Comparison of ENCODE assay signal across 14 cellular contexts in the genomic region with DNA sequence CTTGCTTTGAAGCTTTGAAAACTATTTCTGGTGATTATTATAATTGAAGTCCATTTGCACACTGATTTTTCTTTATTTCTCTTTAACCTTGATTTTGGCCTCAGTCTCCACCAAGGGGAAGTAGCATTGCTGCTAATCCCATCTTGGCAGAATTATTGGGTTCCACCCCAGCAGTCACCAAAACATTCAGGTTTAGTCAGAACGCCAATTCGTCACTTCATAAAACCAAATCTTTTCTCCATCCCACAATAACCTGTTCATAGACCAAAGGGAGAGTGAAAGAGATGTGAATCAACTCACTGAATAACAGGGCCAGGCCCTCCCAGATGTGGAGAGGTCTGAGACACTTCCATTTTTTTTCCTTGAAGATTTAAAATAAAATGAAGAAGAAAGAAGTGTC.
DNase-seq lines count a peak whose midpoint lies in the region; ATAC-seq and TF ChIP-seq lines count a peak whose summit lies in the region.
"Had no signal": no experiment of that assay in that cellular context is flagged by ENCODE, and none has a peak within 500 bp of the region (broad histone marks: within the 10 kb centered on the region; RNA-seq: fewer than 3 reads in every experiment).

No MANE protein-coding gene starts in this region.

- WGBS in GM23248 (ENCODE audit: low coverage in 1 of 2, low lambda C conversion rate in 2 of 2, missing lambda C conversion rate in 2 of 2), 2 experiments, result 16 to 23% methylated on average over 2 of the region's 2 CpGs
- WGBS in esophagus muscularis mucosa, result 85% methylated on average over 2 of the region's 2 CpGs
- WGBS in prostate gland, result 74% methylated on average over 2 of the region's 2 CpGs

- in situ Hi-C loops in GM23248 (cut with MboI), result no loop called here

- H3F3A ChIP-seq in GM23248 (ENCODE audit: insufficient read depth), result peaks cover 37% of the 10 kb centered on the region

- H3K4me1 ChIP-seq in ACC112 (ENCODE audit: control insufficient read depth, insufficient read depth, low read length, unreplicated experiment) (peaks cover 33% of the 10 kb centered on the region), GM23248 (ENCODE audit: insufficient read depth) (peaks cover 36% of the 10 kb centered on the region), esophagus muscularis mucosa (peaks cover 0 to 7% (median 0%) of the 10 kb centered on the region in 4 donors), osteoblast (ENCODE audit: insufficient read depth, low read length) (peaks cover 29% of the 10 kb centered on the region), prostate gland (replicated peaks) (no peaks in the 10 kb centered on the region)

- TF ChIP-seq CTCF in esophagus muscularis mucosa (IDR thresholded peaks at IDR 0.05) (no peak), osteoblast (IDR thresholded peaks at IDR 0.05; ENCODE audit: extremely low read depth, low read depth, low read length) (no peak), prostate gland (IDR thresholded peaks at IDR 0.05) (no peak)

- no peaks in the 10 kb centered on the region for H3K79me2 ChIP-seq in ACC112 (ENCODE audit: control insufficient read depth, insufficient read depth, low read length, unreplicated experiment)
- no peaks in the 10 kb centered on the region for H3K79me2 ChIP-seq in GM23248 (ENCODE audit: insufficient read depth)
- H3K79me2 ChIP-seq in osteoblast (ENCODE audit: insufficient read depth, low read length), result no peaks in the 10 kb centered on the region

- intact Hi-C loops in esophagus muscularis mucosa (cut with DNase I) (no loop called here), prostate gland (cut with DNase I) (no loop called here)

- no peaks in the 10 kb centered on the region for H4K20me1 ChIP-seq in GM23248 (ENCODE audit: insufficient read depth)
- H4K20me1 ChIP-seq in osteoblast (ENCODE audit: insufficient read depth, low read length), result no peaks in the 10 kb centered on the region

- H3K9me3 ChIP-seq in GM23248 (ENCODE audit: low read depth) (no peaks in the 10 kb centered on the region), esophagus muscularis mucosa (no peaks in the 10 kb centered on the region), osteoblast (ENCODE audit: low read depth, low read length) (no peaks in the 10 kb centered on the region), prostate gland (no peaks in the 10 kb centered on the region)
- H3K9me3 ChIP-seq: HAP-1 had no signal

- peak overlapping the region; percentile 90 for H3K27ac ChIP-seq in ACC112 (ENCODE audit: low read depth, low read length)
- peak overlapping the region; percentile 71 for H3K27ac ChIP-seq in GM23248
- peak overlapping the region in 3 of 4 donors; percentile 41 to 58 (median 44) for H3K27ac ChIP-seq in esophagus muscularis mucosa (replicated peaks in 1 of 4)
- peak overlapping the region; percentile 47 for H3K27ac ChIP-seq in osteoblast (ENCODE audit: low read depth, low read length)
- no peak overlapping the region for H3K27ac ChIP-seq in prostate gland
- H3K27ac ChIP-seq: C4-2B had no signal

- no peaks in the 10 kb centered on the region for H3K9me2 ChIP-seq in GM23248 (ENCODE audit: insufficient read depth)

- H2AFZ ChIP-seq in ACC112 (ENCODE audit: low read length, unreplicated experiment), result no peak overlapping the region
- H2AFZ ChIP-seq in GM23248, result no peak overlapping the region
- no peak overlapping the region for H2AFZ ChIP-seq in osteoblast (ENCODE audit: low read length)

- H3K27me3 ChIP-seq in ACC112 (ENCODE audit: insufficient read depth, low read length), result no peaks in the 10 kb centered on the region
- H3K27me3 ChIP-seq in GM23248 (replicated peaks; ENCODE audit: insufficient read depth), result no peaks in the 10 kb centered on the region
- H3K27me3 ChIP-seq in esophagus muscularis mucosa, result no peaks in the 10 kb centered on the region
- no peaks in the 10 kb centered on the region for H3K27me3 ChIP-seq in osteoblast (ENCODE audit: insufficient read depth, low read length)
- no peaks in the 10 kb centered on the region for H3K27me3 ChIP-seq in prostate gland (replicated peaks; ENCODE audit: insufficient read depth)

- DNase-seq in GM23248 (peak; percentile 37), esophagus muscularis mucosa (ENCODE audit: extremely low spot score) (no peak), osteoblast (ENCODE audit: insufficient read length, low spot score, missing footprints) (no peak), prostate gland (ENCODE audit: low spot score) (no peak)
- DNase-seq: DMS79 treated with DMSO at 0.1 percent for 48 hours, NCI-H1105 treated with DMSO at 0.1 percent for 48 hours, NCI-H1694 treated with DMSO at 0.1 percent for 48 hours, Right ventricle myocardium superior had no signal

- no peak overlapping the region for H3K9ac ChIP-seq in GM23248

- ATAC-seq in HG03108 (IDR thresholded peaks at IDR 0.05; ENCODE audit: unreplicated experiment) (no peak), HG03565 (IDR thresholded peaks at IDR 0.05; ENCODE audit: unreplicated experiment) (no peak), GM18873 (IDR thresholded peaks at IDR 0.05; ENCODE audit: low FRiP score, unreplicated experiment) (no peak)

- H3K36me3 ChIP-seq in ACC112 (ENCODE audit: insufficient read depth, low read length) (no peaks in the 10 kb centered on the region), GM23248 (ENCODE audit: low read depth) (no peaks in the 10 kb centered on the region), esophagus muscularis mucosa (no peaks in the 10 kb centered on the region), osteoblast (ENCODE audit: insufficient read depth, low read length) (no peaks in the 10 kb centered on the region), prostate gland (no peaks in the 10 kb centered on the region)
- H3K36me3 ChIP-seq: HAP-1 had no signal

- H3K4me3 ChIP-seq in ACC112 (ENCODE audit: low read depth, low read length) (no peak overlapping the region), GM23248 (no peak overlapping the region), esophagus muscularis mucosa (no peak overlapping the region), osteoblast (ENCODE audit: insufficient read depth, low read length) (no peak overlapping the region), prostate gland (no peak overlapping the region)
- H3K4me3 ChIP-seq: HAP-1 had no signal

- H3K4me2 ChIP-seq in GM23248 (ENCODE audit: unreplicated experiment), result peak overlapping the region; percentile 36
- no peak overlapping the region for H3K4me2 ChIP-seq in osteoblast (ENCODE audit: insufficient read depth, low read length)

- TF ChIP-seq POLR2A in esophagus muscularis mucosa (IDR thresholded peaks at IDR 0.05; ENCODE audit: low read depth) (no peak), prostate gland (IDR thresholded peaks at IDR 0.05) (no peak)

- no peak for TF ChIP-seq EP300 in esophagus muscularis mucosa (IDR thresholded peaks at IDR 0.05)

Comparison
In these comparisons a context has a peak if more than half of its experiments do, and no peak if none do; other contexts are left out.
1. H3K27ac ChIP-seq: peak in ACC112 (single experiment), GM23248 (single experiment), esophagus muscularis mucosa (3 of 4) and osteoblast (single experiment); none in prostate gland (0 of 2).